ENCODE assay signal across 8 cellular contexts in the genomic region with DNA sequence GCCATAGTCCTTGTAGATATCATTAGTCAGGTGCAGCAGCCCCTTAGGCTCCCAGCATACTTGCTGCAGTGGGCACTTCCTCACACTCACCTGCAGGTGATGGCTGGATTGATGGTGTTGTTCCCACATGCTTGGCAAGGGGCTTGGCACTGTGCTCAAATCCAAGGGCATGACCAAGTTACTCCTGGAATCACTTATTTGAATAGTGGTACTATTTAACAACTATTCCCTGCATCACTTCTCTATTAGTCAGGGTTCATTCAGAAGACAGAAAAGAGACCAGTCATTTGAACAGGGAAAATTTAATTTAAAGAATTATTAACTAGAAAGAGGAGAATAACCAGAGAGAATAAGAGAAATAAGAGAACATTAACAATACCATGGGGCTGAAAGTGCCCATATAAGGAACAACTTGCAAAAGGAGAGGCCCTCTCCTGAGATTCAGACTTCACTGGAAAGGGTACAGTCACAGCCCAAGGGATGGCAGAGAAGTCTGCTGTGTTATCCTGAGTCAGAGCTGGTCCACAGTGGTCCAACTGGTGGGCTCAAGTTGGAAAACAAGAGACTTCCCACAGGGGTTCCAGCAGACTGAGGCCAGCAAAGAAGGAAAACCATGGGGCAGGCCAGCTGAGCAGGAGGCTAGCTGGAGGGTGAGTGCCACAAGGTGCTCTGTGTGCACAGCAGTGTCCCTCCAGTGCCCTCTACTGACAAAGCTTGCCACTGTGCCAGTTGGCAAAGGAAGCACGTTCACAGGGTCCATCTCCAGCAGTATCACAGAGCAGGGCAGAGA. TPM values are rescaled to one million over a fixed set of nuclear protein-coding genes. Genes with fewer than 3 reads are reported as not detected.
DNase-seq lines count a peak whose midpoint lies in the region; ATAC-seq and TF ChIP-seq lines count a peak whose summit lies in the region.

No MANE protein-coding gene starts in this region.

- no peaks in the 10 kb centered on the region for H3K36me3 Mint-ChIP-seq in activated CD8-positive, alpha-beta T cell treated with anti-CD3 and anti-CD28 coated beads for 36 hours (ENCODE audit: low read depth)
- no peaks in the 10 kb centered on the region for H3K36me3 Mint-ChIP-seq in neural progenitor cell

- no peaks in the 10 kb centered on the region for H3K4me1 ChIP-seq in neural progenitor cell

- no peak overlapping the region for H2AFZ ChIP-seq in neural progenitor cell (replicated peaks)

- no peaks in the 10 kb centered on the region for H3K4me1 Mint-ChIP-seq in activated CD8-positive, alpha-beta T cell treated with anti-CD3 and anti-CD28 coated beads for 36 hours (ENCODE audit: low read depth)
- H3K4me1 Mint-ChIP-seq in neural progenitor cell = peaks cover 3% of the 10 kb centered on the region

- H3K79me2 ChIP-seq in neural progenitor cell (ENCODE audit: low read depth) = no peaks in the 10 kb centered on the region

- in situ Hi-C loops in ACHN (cut with HindIII; ENCODE audit: low pct_ligation_motif_present, low pct_unique_long_range_greater_than_20kb, low sequenced_read_pairs) = no loop called here

- CTCF ChIA-PET in activated CD8-positive, alpha-beta T cell treated with anti-CD3 and anti-CD28 coated beads for 36 hours (lab: Charles Lee) = interaction anchor here (0.6 to 1.8 kb wide), 7 partner anchors 12 to 428 kb away, joined by 3 to 8 read pairs (median 5); no protein-coding TSS in a partner anchor

- H3K27ac Mint-ChIP-seq in activated CD8-positive, alpha-beta T cell treated with anti-CD3 and anti-CD28 coated beads for 36 hours = no peak overlapping the region
- no peak overlapping the region for H3K27ac Mint-ChIP-seq in neural progenitor cell

- H3K9me3 Mint-ChIP-seq in activated CD8-positive, alpha-beta T cell treated with anti-CD3 and anti-CD28 coated beads for 36 hours = no peaks in the 10 kb centered on the region
- H3K9me3 Mint-ChIP-seq in neural progenitor cell = no peaks in the 10 kb centered on the region

- H4K20me1 ChIP-seq in neural progenitor cell (ENCODE audit: low read depth) = no peaks in the 10 kb centered on the region

- H3K36me3 ChIP-seq in neural progenitor cell = no peaks in the 10 kb centered on the region

- H3K4me2 ChIP-seq in neural progenitor cell = no peak overlapping the region

- no peaks in the 10 kb centered on the region for H3F3A ChIP-seq in neural progenitor cell (ENCODE audit: low read depth)

- H3K9me3 ChIP-seq in neural progenitor cell (ENCODE audit: low read depth) = no peaks in the 10 kb centered on the region

- H3K27me3 Mint-ChIP-seq in activated CD8-positive, alpha-beta T cell treated with anti-CD3 and anti-CD28 coated beads for 36 hours = peaks cover 22% of the 10 kb centered on the region
- H3K27me3 Mint-ChIP-seq in neural progenitor cell (ENCODE audit: insufficient read depth, low read depth) = peaks cover under 1% of the 10 kb centered on the region

- ATAC-seq in HG02840 (IDR thresholded peaks at IDR 0.05; ENCODE audit: low FRiP score, unreplicated experiment) = peak; percentile 74
- ATAC-seq in activated CD8-positive, alpha-beta T cell treated with anti-CD3 and anti-CD28 coated beads for 36 hours = peak; percentile 86

- no peak overlapping the region for H3K4me3 Mint-ChIP-seq in activated CD8-positive, alpha-beta T cell treated with anti-CD3 and anti-CD28 coated beads for 36 hours
- no peak overlapping the region for H3K4me3 Mint-ChIP-seq in neural progenitor cell

- POLR2A ChIA-PET in activated CD8-positive, alpha-beta T cell treated with anti-CD3 and anti-CD28 coated beads for 36 hours (lab: Charles Lee) = no interaction called here

- H3K9ac ChIP-seq in neural progenitor cell = no peak overlapping the region

- peak; percentile 87 for DNase-seq in ACHN
- DNase-seq in NCI-H2196 (lab: John Stamatoyannopoulos, UW; ENCODE audit: unreplicated experiment) = peak; percentile 26
- peak; percentile 64 for DNase-seq in activated CD8-positive, alpha-beta T cell treated with anti-CD3 and anti-CD28 coated beads for 36 hours
- peak; percentile 33 for DNase-seq in fibroblast of villous mesenchyme (ENCODE audit: low read depth)
- peak; percentile 70 for DNase-seq in neural progenitor cell (ENCODE audit: low spot score)
- no peak for DNase-seq in NK-92 treated with Interleukin-12 subunit alpha and Interleukin-12 subunit beta, amount 100 ng/mL, for 24 hours (lab: John Stamatoyannopoulos, UW)

- peak; percentile 90 for TF ChIP-seq CTCF in GM12872 (IDR thresholded peaks at IDR 0.05; ENCODE audit: insufficient read depth, low read depth, low read length)
- TF ChIP-seq CTCF in activated CD8-positive, alpha-beta T cell treated with anti-CD3 and anti-CD28 coated beads for 36 hours (IDR thresholded peaks at IDR 0.05) = peak; percentile 58
- TF ChIP-seq CTCF in fibroblast of villous mesenchyme (IDR thresholded peaks at IDR 0.05; ENCODE audit: insufficient read depth, low read depth, low read length) = peak; percentile 63
- TF ChIP-seq CTCF in neural progenitor cell (IDR thresholded peaks at IDR 0.05) = peak; percentile 61

- H3K27me3 ChIP-seq in neural progenitor cell = no peaks in the 10 kb centered on the region

- intact Hi-C loops in activated CD8-positive, alpha-beta T cell treated with anti-CD3 and anti-CD28 coated beads for 36 hours (cut with micrococcal nuclease) = no loop called here

- H3K27ac ChIP-seq in neural progenitor cell = no peak overlapping the region

- H3K4me3 ChIP-seq in fibroblast of villous mesenchyme (ENCODE audit: low read depth, low read length) (no peak overlapping the region), neural progenitor cell (no peak overlapping the region)

RNA-seq across cellular contexts. Expression of gene SPP1, which starts 9.8 kb away (rescaled TPM):
- total RNA-seq in activated CD8-positive, alpha-beta T cell treated with anti-CD3 and anti-CD28 coated beads for 36 hours = not detected
- total RNA-seq in fibroblast of villous mesenchyme (3.9 and 11.3 TPM in 2 replicates), neural progenitor cell (ENCODE audit: low replicate concordance) (0.54 and 1.1 TPM in 2 replicates)

RNA-seq across cellular contexts. Expression of gene PKD2, which starts 22.1 kb away (rescaled TPM):
- total RNA-seq in activated CD8-positive, alpha-beta T cell treated with anti-CD3 and anti-CD28 coated beads for 36 hours = 1 to 10 TPM; 2.3 to 2.8 TPM
- 110 and 161 TPM in 2 replicates for total RNA-seq in fibroblast of villous mesenchyme
- 36.0 and 40.4 TPM in 2 replicates for total RNA-seq in neural progenitor cell (ENCODE audit: low replicate concordance)
